8 cellular contexts compared by ENCODE assay signal in the genomic region with DNA sequence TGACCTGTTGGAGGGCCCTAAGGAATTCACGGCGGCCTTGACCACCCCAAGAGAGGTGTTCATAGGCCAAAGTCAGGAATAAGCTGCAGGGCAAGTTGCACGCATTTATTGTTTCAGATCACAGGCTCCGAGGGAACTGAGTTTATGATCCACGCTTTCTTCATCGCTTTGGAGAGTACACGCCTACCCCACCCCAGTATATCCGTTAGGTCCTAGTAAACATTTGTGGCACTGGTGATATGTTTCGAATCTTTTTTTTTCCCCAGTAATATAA. TPM values are rescaled to one million over a fixed set of nuclear protein-coding genes. Genes with fewer than 3 reads are reported as not detected.
DNase-seq lines count a peak whose midpoint lies in the region; ATAC-seq, FAIRE-seq and TF ChIP-seq lines count a peak whose summit lies in the region.

No MANE protein-coding gene starts in this region.

- WGBS in GM12878 (ENCODE audit: insufficient coverage, insufficient replicate concordance, low lambda C conversion rate, missing lambda C conversion rate): 10% methylated on average over 9 of the region's 9 CpGs

- no TSS peak for BruUV-seq in GM12878 (replicated peaks; lab: Mats Ljungman, UMichigan)

- peak overlapping the region; percentile 98 for H3K9ac ChIP-seq in GM12878 (ENCODE audit: control insufficient read depth, insufficient read depth, low read length)

- no peak overlapping the region; the same call in 1 of the 2 replicates for H2AFZ ChIP-seq in GM12878 (ENCODE audit: control insufficient read depth, low read depth, low read length)

- H3K4me1 ChIP-seq in GM12878 (ENCODE audit: control insufficient read depth, insufficient read depth, low read length) (peaks cover 4% of the 10 kb centered on the region; the same call in 1 of the 2 replicates), vagina (peaks cover 32% of the 10 kb centered on the region)

- peak overlapping the region; percentile 99 for H3K27ac Mint-ChIP-seq in stimulated activated naive CD8-positive, alpha-beta T cell treated with anti-CD3 and anti-CD28 coated beads, Interleukin-15, Interleukin-2, amounts not matched to agents 100 ng/mL and 50 ng/mL, for 24 hours
- peak overlapping the region; percentile 88 for H3K27ac Mint-ChIP-seq in memory B cell

- H3K9me3 Mint-ChIP-seq in stimulated activated naive CD8-positive, alpha-beta T cell treated with anti-CD3 and anti-CD28 coated beads, Interleukin-15, Interleukin-2, amounts not matched to agents 100 ng/mL and 50 ng/mL, for 24 hours: no peaks in the 10 kb centered on the region
- no peaks in the 10 kb centered on the region for H3K9me3 Mint-ChIP-seq in memory B cell

- POLR2A ChIA-PET in GM12878 (lab: Charles Lee): interaction anchor here (1.3 to 14.6 kb wide), 6 partner anchors 11 to 82 kb away, joined by 6 to 295 read pairs (median 10); partner anchors contain the start of genes B3GAT3, C11orf98, CSKMT and HNRNPUL2

- TF ChIP-seq POLR2A in GM12878 (IDR thresholded peaks at IDR 0.05; ENCODE audit: low read depth, low read length): no peak
- TF ChIP-seq POLR2A in vagina (IDR thresholded peaks at IDR 0.05): no peak

- TF ChIP-seq EP300 in GM12878 (IDR thresholded peaks at IDR 0.05; ENCODE audit: borderline replicate concordance in 1 of 2, control insufficient read depth in 1 of 2, low read depth in 2 of 2, low read length in 2 of 2): no peak

- no peaks in the 10 kb centered on the region; the same call in 1 of the 2 replicates for H4K20me1 ChIP-seq in GM12878 (ENCODE audit: control insufficient read depth, insufficient read depth)

- in situ Hi-C loops in GM12878 (cut with MboI): no loop called here

- H3K27me3 ChIP-seq in GM12878 (replicated peaks in 1 of 2; ENCODE audit: control insufficient read depth in 2 of 2, insufficient read depth in 2 of 2, low read length in 1 of 2) (no peaks in the 10 kb centered on the region), vagina (no peaks in the 10 kb centered on the region)

- no peak for TF ChIP-seq RAD21 in GM12878 (IDR thresholded peaks at IDR 0.05; ENCODE audit: insufficient read depth, low read depth, low read length)

- H3K4me3 Mint-ChIP-seq in stimulated activated naive CD8-positive, alpha-beta T cell treated with anti-CD3 and anti-CD28 coated beads, Interleukin-15, Interleukin-2, amounts not matched to agents 100 ng/mL and 50 ng/mL, for 24 hours: peak overlapping the region; percentile 100
- H3K4me3 Mint-ChIP-seq in memory B cell: peak overlapping the region; percentile 90

- intact Hi-C loops in GM12878 (cut with micrococcal nuclease; ENCODE audit: unreplicated experiment): no loop called here
- intact Hi-C loops in vagina (cut with DNase I): no loop called here

- peak overlapping the region; percentile 98 for H3K4me3 ChIP-seq in GM12878
- H3K4me3 ChIP-seq in vagina: peak overlapping the region; percentile 64 to 100

- peaks cover 31% of the 10 kb centered on the region for H3K36me3 Mint-ChIP-seq in stimulated activated naive CD8-positive, alpha-beta T cell treated with anti-CD3 and anti-CD28 coated beads, Interleukin-15, Interleukin-2, amounts not matched to agents 100 ng/mL and 50 ng/mL, for 24 hours (ENCODE audit: low read depth)
- no peaks in the 10 kb centered on the region for H3K36me3 Mint-ChIP-seq in memory B cell

- SMC1A ChIA-PET in GM12878 (lab: Charles Lee; ENCODE audit: uncharacterized antibody, unreplicated experiment): interaction anchor here (1.2 to 3.1 kb wide), 4 partner anchors 10 to 82 kb away, joined by 3 to 9 read pairs (median 4); partner anchors contain the start of genes C11orf98, CSKMT, HNRNPUL2 and TTC9C

- CTCF ChIA-PET in GM12878 (lab: Yijun Ruan, JAX): interaction anchor here (0.8 to 1.6 kb wide), 5 partner anchors 19 to 54 kb away, joined by 3 to 7 read pairs (median 5); partner anchors contain the start of genes C11orf98, CSKMT and TUT1

- peak overlapping the region; percentile 93 for H3K4me2 ChIP-seq in GM12878 (ENCODE audit: control insufficient read depth, insufficient read depth)

- no peak for TF ChIP-seq CTCF in GM12878 (IDR thresholded peaks at IDR 0.05 in 2 of 3, conservative IDR thresholded peaks at IDR 0.05 in 1 of 3; ENCODE audit: control insufficient read depth in 2 of 3, extremely low read depth in 1 of 3, insufficient read depth in 1 of 3, low read depth in 3 of 3, low read length in 3 of 3)
- no peak for TF ChIP-seq CTCF in vagina (IDR thresholded peaks at IDR 0.05)

- no peaks in the 10 kb centered on the region for H3K27me3 Mint-ChIP-seq in stimulated activated naive CD8-positive, alpha-beta T cell treated with anti-CD3 and anti-CD28 coated beads, Interleukin-15, Interleukin-2, amounts not matched to agents 100 ng/mL and 50 ng/mL, for 24 hours
- H3K27me3 Mint-ChIP-seq in memory B cell: no peaks in the 10 kb centered on the region

- H3K36me3 ChIP-seq in GM12878 (ENCODE audit: control insufficient read depth in 2 of 2, insufficient read depth in 2 of 2, low read length in 1 of 2) (peaks cover 10 to 13% of the 10 kb centered on the region in 2 experiments; a peak in 3 of 4 replicates), vagina (peaks cover 0 to 34% of the 10 kb centered on the region in 2 donors)

- DNase-seq in stimulated activated naive CD8-positive, alpha-beta T cell treated with anti-CD3 and anti-CD28 coated beads, Interleukin-15, Interleukin-2, amounts not matched to agents 100 U/mL and 50 U/mL, for 24 hours: no peak
- DNase-seq in GM12878 (ENCODE audit: low read depth, low spot score) (no peak), memory B cell (ENCODE audit: low spot score in 2 of 2) (no peak), vagina (ENCODE audit: extremely low spot score in 2 of 2) (no peak), NCI-H1417 treated with DMSO at 0.1 percent for 48 hours (lab: John Stamatoyannopoulos, UW) (no peak)

- H3K4me1 Mint-ChIP-seq in stimulated activated naive CD8-positive, alpha-beta T cell treated with anti-CD3 and anti-CD28 coated beads, Interleukin-15, Interleukin-2, amounts not matched to agents 100 ng/mL and 50 ng/mL, for 24 hours (ENCODE audit: low read depth): peaks cover 44% of the 10 kb centered on the region
- peaks cover 9% of the 10 kb centered on the region for H3K4me1 Mint-ChIP-seq in memory B cell

- H3K79me2 ChIP-seq in GM12878 (ENCODE audit: control insufficient read depth, insufficient read depth, low read length): peaks cover 37% of the 10 kb centered on the region

- H3K27ac ChIP-seq in GM12878 (ENCODE audit: control insufficient read depth, insufficient read depth): peak overlapping the region; percentile 93
- H3K27ac ChIP-seq in vagina: peak overlapping the region; percentile 92

- H3K9me3 ChIP-seq in GM12878 (replicated peaks; ENCODE audit: control insufficient read depth, insufficient read depth, low read length): no peaks in the 10 kb centered on the region
- no peaks in the 10 kb centered on the region for H3K9me3 ChIP-seq in vagina

- no peak for FAIRE-seq in GM12878 (lab: Jason Lieb, UNC)

- RAD21 ChIA-PET in GM12878 (lab: Charles Lee; ENCODE audit: unreplicated experiment): interaction anchor here (0.6 to 1.6 kb wide), 5 partner anchors 19 to 222 kb away, joined by 3 to 9 read pairs (median 3); partner anchors contain the start of genes B3GAT3, C11orf98, CSKMT and LBHD1

- ATAC-seq in stimulated activated naive CD8-positive, alpha-beta T cell treated with anti-CD3 and anti-CD28 coated beads, Interleukin-15, Interleukin-2, amounts not matched to agents 100 U/mL and 50 U/mL, for 24 hours: no peak
- ATAC-seq in GM12878 (peak; percentile 3), memory B cell (ENCODE audit: low read depth) (no peak), HG03159 (IDR thresholded peaks at IDR 0.05; ENCODE audit: unreplicated experiment) (no peak), HG02678 (IDR thresholded peaks at IDR 0.05; ENCODE audit: unreplicated experiment) (no peak)

RNA-seq across cellular contexts. Expression of gene GANAB, which starts 0.8 kb away (rescaled TPM):
- total RNA-seq in GM12878 (2013; cell fraction: nucleolus; rRNA removed): 108 and 115 TPM in 2 replicates
- total RNA-seq in GM12878 (2014; rRNA removed) (95.9 and 98.9 TPM in 2 replicates), GM12878 (2014; rRNA removed; fragmentation: Illumina TruSeq; extraction: Trizol) (73.2 and 76.7 TPM in 2 replicates), GM12878 (2021) (161 and 175 TPM in 2 replicates), vagina (129 TPM)
- 73.5 TPM for polyA plus RNA-seq in GM12878 (2011; ENCODE audit: low read depth)
- polyA plus RNA-seq in GM12878 (2011; rRNA removed) (93.6 and 153 TPM in 2 replicates), GM12878 (2014; fragmentation: Illumina TruSeq; extraction: Trizol) (134 and 140 TPM in 2 replicates), GM12878 (2014; fragmentation: Nextera tagmentation; extraction: Ambion mirVana) (1 to 10 TPM; 4.5 to 6.4 TPM), GM12878 (2014; rRNA removed) (103 and 117 TPM in 2 replicates), GM12878 (2016; fragmentation: Nextera tagmentation; extraction: Ambion mirVana) (100 to 1,000 TPM; 102 to 107 TPM)
- 174 and 178 TPM in 2 replicates for polyA plus RNA-seq in GM12878 (2011; cell fraction: cytosol; rRNA removed)
- 231 and 296 TPM in 2 replicates for polyA plus RNA-seq in GM12878 (2011; cell fraction: nucleus; rRNA removed)
- 93.8 and 94.2 TPM in 2 replicates for polyA plus RNA-seq in GM12878 (2012)
- 142 and 193 TPM in 2 replicates for polyA minus RNA-seq in GM12878 (2011; rRNA and poly(A)+ RNA removed)
- polyA minus RNA-seq in GM12878 (2011; cell fraction: cytosol; rRNA and poly(A)+ RNA removed): 90.2 and 103 TPM in 2 replicates
- 51.0 and 53.8 TPM in 2 replicates for polyA minus RNA-seq in GM12878 (2011; cell fraction: nucleus; rRNA and poly(A)+ RNA removed)

RNA-seq across cellular contexts. Expression of gene INTS5, which starts 7.5 kb away (rescaled TPM):
- 16.2 and 18.3 TPM in 2 replicates for total RNA-seq in GM12878 (2013; cell fraction: nucleolus; rRNA removed)
- total RNA-seq in GM12878 (2014; rRNA removed): 17.3 and 19.7 TPM in 2 replicates
- 6.4 and 7.6 TPM in 2 replicates for total RNA-seq in GM12878 (2014; rRNA removed; fragmentation: Illumina TruSeq; extraction: Trizol)
- 31.8 and 35.1 TPM in 2 replicates for total RNA-seq in GM12878 (2021)
- polyA plus RNA-seq in GM12878 (2011; ENCODE audit: low read depth): 6.8 TPM
- 2.5 and 7.9 TPM in 2 replicates for polyA plus RNA-seq in GM12878 (2011; rRNA removed)
- polyA plus RNA-seq in GM12878 (2011; cell fraction: cytosol; rRNA removed): 9.5 and 10.7 TPM in 2 replicates
- polyA plus RNA-seq in GM12878 (2011; cell fraction: nucleus; rRNA removed): 20.7 and 23.2 TPM in 2 replicates
- 12.2 and 13.8 TPM in 2 replicates for polyA plus RNA-seq in GM12878 (2012)
- 4.7 and 11.8 TPM in 2 replicates for polyA plus RNA-seq in GM12878 (2014; fragmentation: Illumina TruSeq; extraction: Trizol)
- 1 to 10 TPM in 1 of 2 experiments, under 1 TPM in 1; 0.34 to 1.4 TPM for polyA plus RNA-seq in GM12878 (2014; fragmentation: Nextera tagmentation; extraction: Ambion mirVana)
- 15.7 and 17.2 TPM in 2 replicates for polyA plus RNA-seq in GM12878 (2014; rRNA removed)
- polyA plus RNA-seq in GM12878 (2016; fragmentation: Nextera tagmentation; extraction: Ambion mirVana): 10 to 100 TPM; 30.2 to 35.1 TPM
- polyA minus RNA-seq in GM12878 (2011; rRNA and poly(A)+ RNA removed): 18.7 and 25.5 TPM in 2 replicates
- 5.5 and 6.3 TPM in 2 replicates for polyA minus RNA-seq in GM12878 (2011; cell fraction: cytosol; rRNA and poly(A)+ RNA removed)
- polyA minus RNA-seq in GM12878 (2011; cell fraction: nucleus; rRNA and poly(A)+ RNA removed): 22.2 and 29.3 TPM in 2 replicates
- 16.2 TPM for total RNA-seq in vagina

RNA-seq across cellular contexts. Expression of gene C11orf98, which starts 19.4 kb away (rescaled TPM):
- total RNA-seq in GM12878 (2013; cell fraction: nucleolus; rRNA removed): 2.3 and 4.0 TPM in 2 replicates
- total RNA-seq in GM12878 (2014; rRNA removed) (158 and 162 TPM in 2 replicates), GM12878 (2014; rRNA removed; fragmentation: Illumina TruSeq; extraction: Trizol) (148 and 162 TPM in 2 replicates), GM12878 (2021) (94.4 and 97.1 TPM in 2 replicates), vagina (44.2 TPM)
- 36.5 TPM for polyA plus RNA-seq in GM12878 (2011; ENCODE audit: low read depth)
- polyA plus RNA-seq in GM12878 (2011; rRNA removed) (56.0 and 62.5 TPM in 2 replicates), GM12878 (2014; fragmentation: Illumina TruSeq; extraction: Trizol) (113 and 184 TPM in 2 replicates), GM12878 (2014; fragmentation: Nextera tagmentation; extraction: Ambion mirVana) (100 to 1,000 TPM; 134 to 199 TPM), GM12878 (2014; rRNA removed) (151 and 197 TPM in 2 replicates), GM12878 (2016; fragmentation: Nextera tagmentation; extraction: Ambion mirVana) (100 to 1,000 TPM; 266 to 270 TPM)
- polyA plus RNA-seq in GM12878 (2011; cell fraction: cytosol; rRNA removed): 65.2 and 76.2 TPM in 2 replicates
- polyA plus RNA-seq in GM12878 (2011; cell fraction: nucleus; rRNA removed): 41.3 and 42.6 TPM in 2 replicates
- 63.9 and 85.3 TPM in 2 replicates for polyA plus RNA-seq in GM12878 (2012)
- polyA minus RNA-seq in GM12878 (2011; rRNA and poly(A)+ RNA removed): 4.7 and 10.2 TPM in 2 replicates
- 9.9 TPM in 2 replicates for polyA minus RNA-seq in GM12878 (2011; cell fraction: cytosol; rRNA and poly(A)+ RNA removed)
- 5.8 and 7.9 TPM in 2 replicates for polyA minus RNA-seq in GM12878 (2011; cell fraction: nucleus; rRNA and poly(A)+ RNA removed)

RNA-seq across cellular contexts. Expression of gene CSKMT, which starts 19.5 kb away (rescaled TPM):
- 29.5 and 29.6 TPM in 2 replicates for total RNA-seq in GM12878 (2013; cell fraction: nucleolus; rRNA removed)
- total RNA-seq in GM12878 (2014; rRNA removed) (20.3 and 27.5 TPM in 2 replicates), GM12878 (2014; rRNA removed; fragmentation: Illumina TruSeq; extraction: Trizol) (197 and 213 TPM in 2 replicates), GM12878 (2021) (56.8 and 61.3 TPM in 2 replicates), vagina (28.7 TPM)
- 12.0 TPM for polyA plus RNA-seq in GM12878 (2011; ENCODE audit: low read depth)
- polyA plus RNA-seq in GM12878 (2011; rRNA removed) (2.8 and 7.0 TPM in 2 replicates), GM12878 (2014; fragmentation: Illumina TruSeq; extraction: Trizol) (2.9 and 8.6 TPM in 2 replicates), GM12878 (2014; fragmentation: Nextera tagmentation; extraction: Ambion mirVana) (10 to 100 TPM; 17.0 to 20.4 TPM), GM12878 (2014; rRNA removed) (22.8 and 28.0 TPM in 2 replicates), GM12878 (2016; fragmentation: Nextera tagmentation; extraction: Ambion mirVana) (10 to 100 TPM; 18.3 to 23.6 TPM)
- polyA plus RNA-seq in GM12878 (2011; cell fraction: cytosol; rRNA removed): 12.8 and 13.9 TPM in 2 replicates
- 11.5 and 15.3 TPM in 2 replicates for polyA plus RNA-seq in GM12878 (2011; cell fraction: nucleus; rRNA removed)
- 15.0 and 16.1 TPM in 2 replicates for polyA plus RNA-seq in GM12878 (2012)
- polyA minus RNA-seq in GM12878 (2011; rRNA and poly(A)+ RNA removed): 25.0 and 33.4 TPM in 2 replicates
- polyA minus RNA-seq in GM12878 (2011; cell fraction: cytosol; rRNA and poly(A)+ RNA removed): 111 and 165 TPM in 2 replicates
- polyA minus RNA-seq in GM12878 (2011; cell fraction: nucleus; rRNA and poly(A)+ RNA removed): 69.0 and 288 TPM in 2 replicates

RNA-seq across cellular contexts. Expression of gene B3GAT3, which starts 23.8 kb away (rescaled TPM):
- total RNA-seq in GM12878 (2013; cell fraction: nucleolus; rRNA removed): 17.1 and 21.9 TPM in 2 replicates
- total RNA-seq in GM12878 (2014; rRNA removed): 34.3 and 42.4 TPM in 2 replicates
- 12.3 and 14.1 TPM in 2 replicates for total RNA-seq in GM12878 (2014; rRNA removed; fragmentation: Illumina TruSeq; extraction: Trizol)
- 42.4 and 43.2 TPM in 2 replicates for total RNA-seq in GM12878 (2021)
- polyA plus RNA-seq in GM12878 (2011; ENCODE audit: low read depth): 6.1 TPM
- polyA plus RNA-seq in GM12878 (2011; rRNA removed): 7.0 and 17.2 TPM in 2 replicates
- 28.5 and 57.0 TPM in 2 replicates for polyA plus RNA-seq in GM12878 (2011; cell fraction: cytosol; rRNA removed)
- 68.4 and 81.5 TPM in 2 replicates for polyA plus RNA-seq in GM12878 (2011; cell fraction: nucleus; rRNA removed)
- 28.4 and 35.5 TPM in 2 replicates for polyA plus RNA-seq in GM12878 (2012)
- 1.1 and 8.3 TPM in 2 replicates for polyA plus RNA-seq in GM12878 (2014; fragmentation: Illumina TruSeq; extraction: Trizol)
- 1 to 10 TPM in 1 of 2 experiments, under 1 TPM in 1; 0.31 to 2.8 TPM for polyA plus RNA-seq in GM12878 (2014; fragmentation: Nextera tagmentation; extraction: Ambion mirVana)
- polyA plus RNA-seq in GM12878 (2014; rRNA removed): 52.7 and 56.5 TPM in 2 replicates
- polyA plus RNA-seq in GM12878 (2016; fragmentation: Nextera tagmentation; extraction: Ambion mirVana): 10 to 100 TPM; 50.0 to 51.7 TPM
- 5.5 and 16.0 TPM in 2 replicates for polyA minus RNA-seq in GM12878 (2011; rRNA and poly(A)+ RNA removed)
- 8.8 and 12.0 TPM in 2 replicates for polyA minus RNA-seq in GM12878 (2011; cell fraction: cytosol; rRNA and poly(A)+ RNA removed)
- polyA minus RNA-seq in GM12878 (2011; cell fraction: nucleus; rRNA and poly(A)+ RNA removed): 3.7 and 6.5 TPM in 2 replicates
- 41.7 TPM for total RNA-seq in vagina
